In genomic region chr4:145732001-145732400, GRCh38 we compare ENCODE assay signal across 10 cellular contexts. TPM values are rescaled to one million over a fixed set of nuclear protein-coding genes. Genes with fewer than 3 reads are reported as not detected.
DNase-seq lines count a peak whose midpoint lies in the region; ATAC-seq, FAIRE-seq and TF ChIP-seq lines count a peak whose summit lies in the region.
"Had no signal": no experiment of that assay in that cellular context is flagged by ENCODE, and none has a peak within 500 bp of the region (broad histone marks: within the 10 kb centered on the region; RNA-seq: fewer than 3 reads in every experiment).

No MANE protein-coding gene starts in this region.

- TF ChIP-seq CTCF in HepG2 (CRISPR knock-in tag; IDR thresholded peaks at IDR 0.05) (no peak), thoracic aorta (IDR thresholded peaks at IDR 0.05) (no peak)

- H3K36me3 ChIP-seq in HepG2 (replicated peaks in 1 of 2; ENCODE audit: control insufficient read depth in 1 of 2, insufficient read depth in 2 of 2, low read length in 2 of 2) (no peaks in the 10 kb centered on the region), thoracic aorta (no peaks in the 10 kb centered on the region)
- H3K36me3 ChIP-seq: pancreas had no signal

- POLR2A ChIA-PET in HepG2 (lab: Yijun Ruan, JAX): no interaction called here

- DNase-seq in activated T-cell treated with anti-CD3 and anti-CD28 coated beads, Interleukin-2, amount 50 U/mL, for 24 hours: no peak
- no peak for DNase-seq in activated T-cell treated with anti-CD3 and anti-CD28 coated beads for 4 hours
- DNase-seq in activated naive CD8-positive, alpha-beta T cell treated with anti-CD3 and anti-CD28 coated beads, Interleukin-2, amount 50 U/mL, for 24 hours: no peak
- DNase-seq in HepG2 (ENCODE audit: low spot score): no peak
- DNase-seq in thoracic aorta (ENCODE audit: low spot score): no peak
- no peak for DNase-seq in globus pallidus (ENCODE audit: low spot score)
- DNase-seq in NCI-H2227 (lab: John Stamatoyannopoulos, UW; ENCODE audit: unreplicated experiment): no peak
- DNase-seq in HuH-7.5 (ENCODE audit: low spot score): no peak
- DNase-seq: pancreas had no signal

- CTCF ChIA-PET in HepG2 (lab: Yijun Ruan, JAX; ENCODE audit: low intra/inter-chr PET ratio, low total read pairs): no interaction called here

- H4K20me1 ChIP-seq in HepG2 (ENCODE audit: insufficient read depth, low read length): no peaks in the 10 kb centered on the region

- H3K9ac ChIP-seq in HepG2 (ENCODE audit: insufficient read depth, low read depth, low read length): no peak overlapping the region

- no peak for FAIRE-seq in HepG2 (lab: Jason Lieb, UNC)
- FAIRE-seq: pancreas had no signal

- no peak overlapping the region for H3K27ac Mint-ChIP-seq in activated T-cell treated with anti-CD3 and anti-CD28 coated beads, Interleukin-2, amount 50 U/mL, for 24 hours
- no peak overlapping the region for H3K27ac Mint-ChIP-seq in activated naive CD8-positive, alpha-beta T cell treated with anti-CD3 and anti-CD28 coated beads, Interleukin-2, amount 50 U/mL, for 24 hours

- H3K4me3 Mint-ChIP-seq in activated T-cell treated with anti-CD3 and anti-CD28 coated beads, Interleukin-2, amount 50 U/mL, for 24 hours: peak overlapping the region; percentile 58
- H3K4me3 Mint-ChIP-seq in activated naive CD8-positive, alpha-beta T cell treated with anti-CD3 and anti-CD28 coated beads, Interleukin-2, amount 50 U/mL, for 24 hours: peak overlapping the region; percentile 71

- peak overlapping the region in 2 of 3 experiments; percentile 24 to 52; a peak in 3 of 6 replicates for H3K4me3 ChIP-seq in HepG2 (replicated peaks in 1 of 3; ENCODE audit: insufficient read depth in 1 of 3, low read depth in 2 of 3, low read length in 3 of 3)
- peak overlapping the region; percentile 89 for H3K4me3 ChIP-seq in thoracic aorta

- peaks cover 17% of the 10 kb centered on the region for H3K27me3 Mint-ChIP-seq in activated T-cell treated with anti-CD3 and anti-CD28 coated beads, Interleukin-2, amount 50 U/mL, for 24 hours
- peaks cover 20% of the 10 kb centered on the region for H3K27me3 Mint-ChIP-seq in activated naive CD8-positive, alpha-beta T cell treated with anti-CD3 and anti-CD28 coated beads, Interleukin-2, amount 50 U/mL, for 24 hours

- H3K36me3 Mint-ChIP-seq in activated T-cell treated with anti-CD3 and anti-CD28 coated beads, Interleukin-2, amount 50 U/mL, for 24 hours (ENCODE audit: low read depth): no peaks in the 10 kb centered on the region
- no peaks in the 10 kb centered on the region for H3K36me3 Mint-ChIP-seq in activated naive CD8-positive, alpha-beta T cell treated with anti-CD3 and anti-CD28 coated beads, Interleukin-2, amount 50 U/mL, for 24 hours (ENCODE audit: low read depth)

- BruUV-seq in HepG2 (replicated peaks; lab: Mats Ljungman, UMichigan): no TSS peak

- in situ Hi-C loops in HepG2 (cut with HindIII; ENCODE audit: extremely low pct_ligation_motif_present, low pct_unique_long_range_greater_than_20kb): loop anchor here (10.0 kb wide), 1 partner anchor 203 kb away; the partner anchor contains the start of gene ZNF827

- no peaks in the 10 kb centered on the region for H3K9me3 Mint-ChIP-seq in activated T-cell treated with anti-CD3 and anti-CD28 coated beads, Interleukin-2, amount 50 U/mL, for 24 hours
- no peaks in the 10 kb centered on the region for H3K9me3 Mint-ChIP-seq in activated naive CD8-positive, alpha-beta T cell treated with anti-CD3 and anti-CD28 coated beads, Interleukin-2, amount 50 U/mL, for 24 hours

- intact Hi-C loops in HepG2 (cut with micrococcal nuclease; ENCODE audit: unreplicated experiment): no loop called here

- no peaks in the 10 kb centered on the region for H3K79me2 ChIP-seq in HepG2 (ENCODE audit: insufficient read depth, low read length)

- H3K4me1 ChIP-seq in HepG2 (ENCODE audit: insufficient read depth, low read length): peaks cover 16% of the 10 kb centered on the region
- H3K4me1 ChIP-seq in thoracic aorta (ENCODE audit: control insufficient read depth in 1 of 2, low read depth in 2 of 2): peaks cover 25 to 40% of the 10 kb centered on the region in 2 donors

- TF ChIP-seq POLR2A in HepG2 (IDR thresholded peaks at IDR 0.05; ENCODE audit: insufficient read depth in 1 of 2, low read depth in 2 of 2, low read length in 2 of 2): no peak

- TF ChIP-seq RAD21 in HepG2 (CRISPR knock-in tag; IDR thresholded peaks at IDR 0.05): no peak

- H3K4me2 ChIP-seq in HepG2 (ENCODE audit: low read depth, low read length): peak overlapping the region; percentile 91

- no peak for ATAC-seq in activated naive CD8-positive, alpha-beta T cell treated with anti-CD3 and anti-CD28 coated beads, Interleukin-2, amount 50 U/mL, for 24 hours
- ATAC-seq in HepG2 (no peak), thoracic aorta (ENCODE audit: insufficient number of reproducible peaks, low FRiP score, low read depth) (no peak)

- no peak for TF ChIP-seq EP300 in HepG2 (IDR thresholded peaks at IDR 0.05; ENCODE audit: low read depth in 2 of 2, low read length in 2 of 2)
- TF ChIP-seq EP300 in HepG2 (CRISPR knock-in tag; IDR thresholded peaks at IDR 0.05; ENCODE audit: borderline replicate concordance): no peak

- H3K9me3 ChIP-seq in HepG2 (ENCODE audit: low read length) (no peaks in the 10 kb centered on the region), thoracic aorta (no peaks in the 10 kb centered on the region)
- H3K9me3 ChIP-seq: pancreas had no signal

- H3K4me1 Mint-ChIP-seq in activated T-cell treated with anti-CD3 and anti-CD28 coated beads, Interleukin-2, amount 50 U/mL, for 24 hours (ENCODE audit: low read depth): peaks cover 27% of the 10 kb centered on the region
- peaks cover 23% of the 10 kb centered on the region for H3K4me1 Mint-ChIP-seq in activated naive CD8-positive, alpha-beta T cell treated with anti-CD3 and anti-CD28 coated beads, Interleukin-2, amount 50 U/mL, for 24 hours

- peak overlapping the region; percentile 54 for H2AFZ ChIP-seq in HepG2 (ENCODE audit: low read length)

- no peak overlapping the region for H3K27ac ChIP-seq in HepG2 (ENCODE audit: extremely low read length, insufficient read depth, low read length)
- peak overlapping the region; percentile 99 to 100 for H3K27ac ChIP-seq in thoracic aorta

- WGBS in HepG2 (ENCODE audit: low lambda C conversion rate): 2% methylated on average over 3 of the region's 3 CpGs

- peaks cover 0 to 38% of the 10 kb centered on the region in 2 experiments; a peak in 3 of 5 replicates for H3K27me3 ChIP-seq in HepG2 (ENCODE audit: control insufficient read depth in 1 of 2, insufficient read depth in 2 of 2, low read length in 2 of 2)
- H3K27me3 ChIP-seq in thoracic aorta (replicated peaks; ENCODE audit: insufficient read depth): no peaks in the 10 kb centered on the region
- H3K27me3 ChIP-seq: pancreas had no signal

TF ChIP-seq in HepG2, 621 proteins besides CTCF, POLR2A, EP300 and RAD21 (continues in another document):
- TF ChIP-seq FOXK2 (IDR thresholded peaks at IDR 0.05) (no peak), SUZ12 (IDR thresholded peaks at IDR 0.05; ENCODE audit: low read depth, low read length) (no peak), ZNF558 (CRISPR knock-in tag; IDR thresholded peaks at IDR 0.05; ENCODE audit: borderline replicate concordance) (no peak), SATB2 (CRISPR knock-in tag; IDR thresholded peaks at IDR 0.05) (no peak), ZFP41 (CRISPR knock-in tag; IDR thresholded peaks at IDR 0.05; ENCODE audit: borderline replicate concordance) (no peak), POGZ (CRISPR knock-in tag; IDR thresholded peaks at IDR 0.05) (no peak), RBM22 (optimal IDR thresholded peaks at IDR 0.05; ENCODE audit: low read length) (no peak), YEATS2 (CRISPR knock-in tag; IDR thresholded peaks at IDR 0.05; ENCODE audit: borderline replicate concordance) (no peak)
- TF ChIP-seq, protein P1, sequence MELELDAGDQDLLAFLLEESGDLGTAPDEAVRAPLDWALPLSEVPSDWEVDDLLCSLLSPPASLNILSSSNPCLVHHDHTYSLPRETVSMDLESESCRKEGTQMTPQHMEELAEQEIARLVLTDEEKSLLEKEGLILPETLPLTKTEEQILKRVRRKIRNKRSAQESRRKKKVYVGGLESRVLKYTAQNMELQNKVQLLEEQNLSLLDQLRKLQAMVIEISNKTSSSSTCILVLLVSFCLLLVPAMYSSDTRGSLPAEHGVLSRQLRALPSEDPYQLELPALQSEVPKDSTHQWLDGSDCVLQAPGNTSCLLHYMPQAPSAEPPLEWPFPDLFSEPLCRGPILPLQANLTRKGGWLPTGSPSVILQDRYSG (CRISPR knock-in tag; IDR thresholded peaks at IDR 0.05): no peak

RNA-seq across cellular contexts. Expression of gene C4orf51, which starts 52.1 kb away (rescaled TPM):
- not detected in 2 replicates for total RNA-seq in HepG2 (2016; rRNA removed; fragmentation: Illumina TruSeq; extraction: Trizol)
- total RNA-seq in HepG2 (2016; cell fraction: cytosol; rRNA removed; fragmentation: Illumina TruSeq; extraction: Trizol; ENCODE audit: low read depth): not detected in 2 replicates
- not detected in 2 replicates for total RNA-seq in HepG2 (2016; cell fraction: insoluble cytoplasmic fraction; rRNA removed; fragmentation: Illumina TruSeq; extraction: Trizol)
- total RNA-seq in HepG2 (2016; cell fraction: membrane; rRNA removed; fragmentation: Illumina TruSeq; extraction: Trizol): not detected in 2 replicates
- total RNA-seq in HepG2 (2016; cell fraction: nucleus; rRNA removed; fragmentation: Illumina TruSeq; extraction: Trizol): not detected in 2 replicates
- polyA plus RNA-seq in HepG2 (2011; rRNA removed): not detected in 2 replicates
- not detected in 2 replicates for polyA plus RNA-seq in HepG2 (2011; cell fraction: cytosol; rRNA removed)
- polyA plus RNA-seq in HepG2 (2011; cell fraction: nucleus; rRNA removed): not detected in 2 replicates
- not detected in 2 replicates for polyA plus RNA-seq in HepG2 (2012)
- not detected in 2 replicates for polyA plus RNA-seq in HepG2 (2016; cell fraction: cytosol; fragmentation: Illumina TruSeq; extraction: Trizol; ENCODE audit: low read depth)
- not detected in 2 replicates for polyA plus RNA-seq in HepG2 (2016; cell fraction: insoluble cytoplasmic fraction; fragmentation: Illumina TruSeq; extraction: Trizol; ENCODE audit: low read depth)
- not detected in 2 replicates for polyA plus RNA-seq in HepG2 (2016; cell fraction: membrane; fragmentation: Illumina TruSeq; extraction: Trizol; ENCODE audit: low read depth)
- polyA plus RNA-seq in HepG2 (2016; cell fraction: nucleus; fragmentation: Illumina TruSeq; extraction: Trizol; ENCODE audit: insufficient read depth, low read depth): not detected in 2 replicates
- polyA minus RNA-seq in HepG2 (2011; rRNA and poly(A)+ RNA removed; ENCODE audit: low replicate concordance): not detected in 2 replicates
- not detected in 2 replicates for polyA minus RNA-seq in HepG2 (2011; cell fraction: cytosol; rRNA and poly(A)+ RNA removed)
- not detected in 2 replicates for polyA minus RNA-seq in HepG2 (2011; cell fraction: nucleus; rRNA and poly(A)+ RNA removed)
- total RNA-seq in thoracic aorta: not detected
- total RNA-seq: cerebellum, pancreas had no signal
- polyA plus RNA-seq: pancreas had no signal
